In genomic region chr16:69567031-69567680, GRCh38 we compare ENCODE assay signal across 8 cellular contexts. TPM values are rescaled to one million over a fixed set of nuclear protein-coding genes. Genes with fewer than 3 reads are reported as not detected.
DNase-seq lines count a peak whose midpoint lies in the region; TF ChIP-seq lines count a peak whose summit lies in the region.

No MANE protein-coding gene starts in this region.

- peak overlapping the region; percentile 98 for H3K27ac Mint-ChIP-seq in activated naive CD8-positive, alpha-beta T cell

- no peaks in the 10 kb centered on the region for H3K27me3 Mint-ChIP-seq in activated naive CD8-positive, alpha-beta T cell

- H3K4me3 Mint-ChIP-seq in activated naive CD8-positive, alpha-beta T cell = peak overlapping the region; percentile 100

- no peaks in the 10 kb centered on the region for H3K36me3 ChIP-seq in KOPT-K1 (ENCODE audit: insufficient read depth, low read length)
- no peaks in the 10 kb centered on the region for H3K36me3 ChIP-seq in right atrium auricular region

- H3K4me3 ChIP-seq in right atrium auricular region = peak overlapping the region; percentile 99

- no peaks in the 10 kb centered on the region for H3K9me3 ChIP-seq in KOPT-K1 (ENCODE audit: insufficient read depth, low read length, poor library complexity, severe bottlenecking)
- H3K9me3 ChIP-seq in right atrium auricular region = no peaks in the 10 kb centered on the region

- H3K27ac ChIP-seq in KOPT-K1 (ENCODE audit: low read depth, low read length, poor library complexity, severe bottlenecking) (peak overlapping the region; percentile 90), right atrium auricular region (peak overlapping the region; percentile 99 to 100)

- peaks cover 47% of the 10 kb centered on the region for H3K4me1 Mint-ChIP-seq in activated naive CD8-positive, alpha-beta T cell (ENCODE audit: low read depth)

- H3K36me3 Mint-ChIP-seq in activated naive CD8-positive, alpha-beta T cell = peaks cover 3% of the 10 kb centered on the region

- H3K4me1 ChIP-seq in right atrium auricular region = peaks cover 0 to 35% of the 10 kb centered on the region in 2 donors

- peak in 1 of 2 donors; percentile 13 for TF ChIP-seq CTCF in right atrium auricular region (IDR thresholded peaks at IDR 0.05)

- DNase-seq in ELR (ENCODE audit: low read depth) (peak; percentile 52), right atrium auricular region (ENCODE audit: low spot score) (no peak), putamen (ENCODE audit: low spot score) (peak; percentile 52), mesenteric fat pad (ENCODE audit: low spot score) (no peak), DMS114 treated with DMSO at 0.1 percent for 48 hours (lab: John Stamatoyannopoulos, UW; ENCODE audit: unreplicated experiment) (no peak), NCI-H2029 treated with DMSO at 0.1 percent for 48 hours (lab: John Stamatoyannopoulos, UW) (no peak)

- H3K27me3 ChIP-seq in right atrium auricular region = no peaks in the 10 kb centered on the region

- H3K9me3 Mint-ChIP-seq in activated naive CD8-positive, alpha-beta T cell (ENCODE audit: low read depth) = no peaks in the 10 kb centered on the region

RNA-seq across cellular contexts. Expression of gene NFAT5, which starts 1.4 kb away (rescaled TPM):
- 10 to 100 TPM; 16.4 to 22.6 TPM for total RNA-seq in right atrium auricular region
- 48.3 TPM for total RNA-seq in mesenteric fat pad

Comparison
In these comparisons a context has a peak if more than half of its experiments do, and no peak if none do; other contexts are left out.
1. DNase-seq: peak in ELR (single experiment) and putamen (single experiment); none in right atrium auricular region (single experiment), mesenteric fat pad (single experiment), DMS114 treated with DMSO at 0.1 percent for 48 hours (single experiment) and NCI-H2029 treated with DMSO at 0.1 percent for 48 hours (single experiment).